ENCODE assay signal across 8 cellular contexts in the genomic region with DNA sequence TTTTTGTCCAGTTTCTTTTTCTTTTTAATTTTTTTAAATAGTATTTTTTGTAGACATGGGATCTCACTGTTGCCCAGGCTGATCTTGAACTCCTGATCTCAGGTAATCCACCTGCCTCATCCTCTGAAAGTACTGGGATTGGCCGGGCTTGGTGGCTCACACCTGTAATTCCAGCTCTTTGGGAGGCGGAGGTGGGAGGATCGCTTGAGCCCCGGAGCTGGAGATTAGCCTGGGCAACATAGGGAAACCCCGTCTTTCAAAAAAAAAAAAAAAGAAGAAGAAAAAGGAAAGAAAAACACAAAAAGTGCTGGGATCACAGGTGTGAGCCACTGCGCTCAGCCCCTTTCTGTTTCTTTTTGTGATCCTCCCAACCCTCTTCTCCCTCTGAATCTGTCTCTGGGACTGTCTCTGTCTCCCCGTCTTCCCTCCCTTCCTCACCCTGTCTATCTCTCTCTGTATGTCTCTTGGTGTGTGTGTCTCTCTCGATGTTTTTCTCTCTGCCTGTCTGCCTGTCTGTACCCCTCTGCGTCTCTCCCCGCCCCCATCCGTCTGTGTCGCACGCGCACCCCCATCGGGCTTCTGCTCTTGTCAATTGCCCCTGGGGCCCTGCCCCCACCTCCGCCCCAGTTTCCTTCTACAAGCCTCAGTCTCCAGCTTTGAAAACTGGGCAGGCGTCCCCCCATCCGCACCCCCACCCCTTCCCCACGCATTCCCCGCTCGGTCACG. TPM values are rescaled to one million over a fixed set of nuclear protein-coding genes. Genes with fewer than 3 reads are reported as not detected.
A peak's percentile ranks its signal among the peaks of the same experiment; 100 is the strongest.
DNase-seq lines count a peak whose midpoint lies in the region; ATAC-seq and TF ChIP-seq lines count a peak whose summit lies in the region.

No MANE protein-coding gene starts in this region.

- no peaks in the 10 kb centered on the region for H3K36me3 ChIP-seq in body of pancreas (replicated peaks in 1 of 2; ENCODE audit: insufficient read depth in 1 of 2, low read depth in 2 of 2)
- H3K36me3 ChIP-seq in lower lobe of right lung: peaks cover 16% of the 10 kb centered on the region

- peaks cover 58% of the 10 kb centered on the region for H3K4me1 ChIP-seq in body of pancreas
- H3K4me1 ChIP-seq in lower lobe of right lung: peaks cover 46% of the 10 kb centered on the region

- DNase-seq in HUDEP-2 (lab: John Stamatoyannopoulos, UW; ENCODE audit: unreplicated experiment in 76 of 76) (peak in 48 of 76 experiments; percentile 42 to 90 (median 67)), T-helper 22 cell (ENCODE audit: low read depth) (peak; percentile 85), body of pancreas (no peak), lower lobe of right lung (no peak), hepatic stellate cell (ENCODE audit: low spot score) (no peak), NCI-H1436 (lab: John Stamatoyannopoulos, UW) (no peak)
- DNase-seq in stimulated activated CD8-positive, alpha-beta memory T cell treated with anti-CD3 and anti-CD28 coated beads, Interleukin-15, amount 100 ng/mL, for 4 hours (ENCODE audit: low read depth in 2 of 2): peak; percentile 78 to 85

- TF ChIP-seq CTCF in body of pancreas (IDR thresholded peaks at IDR 0.05) (no peak), lower lobe of right lung (IDR thresholded peaks at IDR 0.05) (no peak)

- WGBS in body of pancreas, 2 donors: 12 to 15% methylated on average over 17 to 22 of the region's 22 CpGs

- H3K27ac ChIP-seq in body of pancreas: peak overlapping the region; percentile 92 to 98 (median 96)
- H3K27ac ChIP-seq in lower lobe of right lung: peak overlapping the region; percentile 100

- H3K4me3 ChIP-seq in body of pancreas (peak overlapping the region in 1 of 2 donors; percentile 94), lower lobe of right lung (peak overlapping the region; percentile 97)

- H3K27me3 ChIP-seq in body of pancreas (no peaks in the 10 kb centered on the region), lower lobe of right lung (ENCODE audit: low read depth) (no peaks in the 10 kb centered on the region)

- H3K9me3 ChIP-seq in body of pancreas (no peaks in the 10 kb centered on the region), lower lobe of right lung (no peaks in the 10 kb centered on the region)

- ATAC-seq in body of pancreas (no peak), lower lobe of right lung (no peak), GM19467 (IDR thresholded peaks at IDR 0.05; ENCODE audit: unreplicated experiment) (no peak)

- TF ChIP-seq POLR2A in body of pancreas (IDR thresholded peaks at IDR 0.05): no peak

- intact Hi-C loops in body of pancreas (cut with DNase I) (no loop called here), lower lobe of right lung (cut with DNase I) (no loop called here)

RNA-seq across cellular contexts. Expression of gene ZFP36, which starts 0.6 kb away (rescaled TPM):
- total RNA-seq in body of pancreas (100 to 1,000 TPM in 1 of 2 donors, 10 to 100 TPM in 1; 55.8 to 108 TPM), lower lobe of right lung (208 TPM)

RNA-seq across cellular contexts. Expression of gene PLEKHG2, which starts 6.4 kb away (rescaled TPM):
- total RNA-seq in body of pancreas (10 to 100 TPM in 1 of 2 donors, 1 to 10 TPM in 1; 6.7 to 13.2 TPM), lower lobe of right lung (24.7 TPM)

RNA-seq across cellular contexts. Expression of gene MED29, which starts 14.9 kb away (rescaled TPM):
- total RNA-seq in body of pancreas (10 to 100 TPM; 23.1 to 40.9 TPM), lower lobe of right lung (33.1 TPM)

RNA-seq across cellular contexts. Expression of gene PAF1, which starts 15.2 kb away (rescaled TPM):
- 10 to 100 TPM; 16.9 to 49.8 TPM for total RNA-seq in body of pancreas
- total RNA-seq in lower lobe of right lung: 33.7 TPM

RNA-seq across cellular contexts. Expression of gene RPS16, which starts 29.7 kb away (rescaled TPM):
- total RNA-seq in body of pancreas (1,000 to 10,000 TPM in 1 of 2 donors, 100 to 1,000 TPM in 1; 573 to 1,475 TPM), lower lobe of right lung (1,586 TPM)

Comparison
In these comparisons a context has a peak if more than half of its experiments do, and no peak if none do; other contexts are left out.
1. DNase-seq: peak in HUDEP-2 (48 of 76), T-helper 22 cell (single experiment) and stimulated activated CD8-positive, alpha-beta memory T cell treated with anti-CD3 and anti-CD28 coated beads, Interleukin-15, amount 100 ng/mL, for 4 hours (2 of 2); none in body of pancreas (0 of 4), lower lobe of right lung (single experiment), hepatic stellate cell (single experiment) and NCI-H1436 (single experiment).